8 cellular contexts compared by ENCODE assay signal in the genomic region with DNA sequence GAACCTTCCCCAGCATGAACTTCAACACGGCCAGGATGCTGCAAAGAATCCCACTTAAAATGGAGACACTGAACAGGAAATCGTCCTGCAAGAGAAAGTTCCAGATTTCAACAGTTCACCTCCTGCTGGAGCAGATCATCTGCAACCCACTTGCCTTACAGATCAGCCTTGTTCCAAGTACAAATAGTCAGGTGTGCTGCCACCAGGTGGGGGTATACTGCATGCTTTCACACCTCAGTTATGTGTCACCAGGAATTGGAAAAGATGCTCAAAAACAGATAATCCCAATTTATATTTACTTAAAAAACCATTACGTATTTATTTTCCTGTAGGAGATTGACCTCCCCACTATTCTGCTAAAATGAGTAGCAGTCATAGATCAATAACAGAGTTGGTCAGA.
DNase-seq lines count a peak whose midpoint lies in the region; TF ChIP-seq lines count a peak whose summit lies in the region.

No MANE protein-coding gene starts in this region.

- H3K9me2 ChIP-seq in PC-9 (ENCODE audit: insufficient read depth) = no peaks in the 10 kb centered on the region

- TF ChIP-seq CTCF in PC-9 (conservative IDR thresholded peaks at IDR 0.05) = peak; percentile 80

- H3K9me3 ChIP-seq in PC-9 (ENCODE audit: insufficient read depth, low read depth) = no peaks in the 10 kb centered on the region

- H4K20me1 ChIP-seq in PC-9 (ENCODE audit: insufficient read depth) = no peaks in the 10 kb centered on the region

- no peaks in the 10 kb centered on the region for H3K27me3 ChIP-seq in PC-9 (ENCODE audit: insufficient read depth, low read depth)

- CTCF ChIA-PET in PC-9 (lab: Charles Lee) = no interaction called here

- H3K4me1 ChIP-seq in PC-9 (replicated peaks; ENCODE audit: insufficient read depth) = no peaks in the 10 kb centered on the region

- intact Hi-C loops in PC-9 (cut with micrococcal nuclease; ENCODE audit: unreplicated experiment) = loop anchor here (1.0 to 10.0 kb wide), 3 partner anchors 313 to 1249 kb away; no protein-coding TSS in a partner anchor

- no peak overlapping the region for H3K4me3 ChIP-seq in PC-9

- POLR2A ChIA-PET in PC-9 (lab: Charles Lee; ENCODE audit: unreplicated experiment) = no interaction called here

- no peaks in the 10 kb centered on the region for H3K79me2 ChIP-seq in PC-9 (ENCODE audit: low read depth)

- H3F3A ChIP-seq in PC-9 (ENCODE audit: insufficient read depth, low read depth) = no peaks in the 10 kb centered on the region

- no peak overlapping the region for H3K27ac ChIP-seq in PC-9

- BruUV-seq in PC-9 (replicated peaks; lab: Mats Ljungman, UMichigan) = no TSS peak

- H3K4me2 ChIP-seq in PC-9 = no peak overlapping the region

- DNase-seq in G401 (ENCODE audit: low spot score) (peak; percentile 89), HT-29 (ENCODE audit: low spot score) (peak; percentile 63), PC-9 (peak; percentile 39 to 45), ecto neural progenitor cell (ENCODE audit: low spot score) (peak; percentile 37), AG08396 (ENCODE audit: low spot score) (no peak), COLO829 (ENCODE audit: low spot score) (no peak), foreskin melanocyte (no peak)
- DNase-seq in stimulated activated CD8-positive, alpha-beta memory T cell treated with anti-CD3 and anti-CD28 coated beads, Interleukin-4, amount 100 ng/mL, for 48 hours = peak; percentile 36

- H2AFZ ChIP-seq in PC-9 = no peak overlapping the region

- in situ Hi-C loops in G401 (cut with HindIII; ENCODE audit: low sequenced_read_pairs) = no loop called here

- H3K36me3 ChIP-seq in PC-9 (ENCODE audit: low read depth) = no peaks in the 10 kb centered on the region

Comparison
In these comparisons a context has a peak if more than half of its experiments do, and no peak if none do; other contexts are left out.
1. DNase-seq: peak in G401 (single experiment), HT-29 (single experiment), PC-9 (2 of 2), ecto neural progenitor cell (single experiment) and stimulated activated CD8-positive, alpha-beta memory T cell treated with anti-CD3 and anti-CD28 coated beads, Interleukin-4, amount 100 ng/mL, for 48 hours (single experiment); none in AG08396 (single experiment), COLO829 (single experiment) and foreskin melanocyte (single experiment).